Comparison of ENCODE assay signal across 21 cellular contexts in the genomic region with DNA sequence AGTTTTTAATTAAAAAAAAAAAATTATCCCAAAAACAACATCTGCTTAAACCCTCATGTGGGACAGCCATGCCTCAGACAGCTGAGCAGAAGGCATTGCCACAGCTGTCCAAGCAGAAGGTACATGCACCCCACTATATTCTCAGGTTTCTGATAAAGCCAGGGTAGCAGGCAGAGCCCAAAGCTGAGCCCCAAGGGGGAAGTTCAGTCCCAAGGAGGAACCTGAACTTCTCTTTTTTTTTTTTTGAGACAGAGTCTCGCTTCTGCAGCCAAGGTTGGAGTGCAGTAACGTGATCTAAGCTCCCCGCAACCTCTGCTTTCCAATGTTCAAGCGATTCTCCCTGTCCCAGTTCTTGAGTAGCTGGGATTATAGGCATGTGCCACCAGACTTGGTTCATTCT.
DNase-seq lines count a peak whose midpoint lies in the region; ATAC-seq lines count a peak whose summit lies in the region.
"Had no signal": no experiment of that assay in that cellular context is flagged by ENCODE, and none has a peak within 500 bp of the region (broad histone marks: within the 10 kb centered on the region; RNA-seq: fewer than 3 reads in every experiment).

No MANE protein-coding gene starts in this region.

- H3K4me1 Mint-ChIP-seq in activated T-cell treated with anti-CD3 and anti-CD28 coated beads, Interleukin-2, amount 50 U/mL, for 24 hours (ENCODE audit: low read depth): peaks cover 3% of the 10 kb centered on the region
- peaks cover 20% of the 10 kb centered on the region for H3K4me1 Mint-ChIP-seq in dendritic cell treated with granulocyte-macrophage colony-stimulating factor and Interleukin-4, amounts not matched to agents 40 ng/mL and 50 ng/mL, for 4 days (ENCODE audit: low read depth)
- H3K4me1 Mint-ChIP-seq in stimulated activated naive B cell treated with anti-CD40 and anti-IgM and Interleukin-4, amounts not matched to agents 10 μg/mL and 1 μg/mL and 100 μg/mL, for 72 hours: peaks cover 19 to 27% of the 10 kb centered on the region in 2 donors
- H3K4me1 Mint-ChIP-seq: activated naive CD8-positive, alpha-beta T cell treated with anti-CD3 and anti-CD28 coated beads, Interleukin-2, amount 50 U/mL, for 24 hours had no signal

- intact Hi-C loops in dendritic cell treated with granulocyte-macrophage colony-stimulating factor and Interleukin-4, amounts not matched to agents 40 ng/mL and 50 ng/mL, for 4 days (cut with micrococcal nuclease): no loop called here

- no peak overlapping the region for H3K4me3 Mint-ChIP-seq in activated T-cell treated with anti-CD3 and anti-CD28 coated beads, Interleukin-2, amount 50 U/mL, for 24 hours
- no peak overlapping the region for H3K4me3 Mint-ChIP-seq in dendritic cell treated with granulocyte-macrophage colony-stimulating factor and Interleukin-4, amounts not matched to agents 40 ng/mL and 50 ng/mL, for 4 days
- no peak overlapping the region for H3K4me3 Mint-ChIP-seq in stimulated activated naive B cell treated with anti-CD40 and anti-IgM and Interleukin-4, amounts not matched to agents 10 μg/mL and 1 μg/mL and 100 μg/mL, for 72 hours
- H3K4me3 Mint-ChIP-seq: activated naive CD8-positive, alpha-beta T cell treated with anti-CD3 and anti-CD28 coated beads, Interleukin-2, amount 50 U/mL, for 24 hours; natural killer cell; T-helper 1 cell treated with Interleukin-12 subunit alpha and Interleukin-12 subunit beta and Interleukin-4 antibody, amounts not matched to agents 30 μg/mL and 1 μg/mL, for 36 hours had no signal

- no peaks in the 10 kb centered on the region for H3K9me3 Mint-ChIP-seq in activated T-cell treated with anti-CD3 and anti-CD28 coated beads, Interleukin-2, amount 50 U/mL, for 24 hours
- no peaks in the 10 kb centered on the region for H3K9me3 Mint-ChIP-seq in dendritic cell treated with granulocyte-macrophage colony-stimulating factor and Interleukin-4, amounts not matched to agents 40 ng/mL and 50 ng/mL, for 4 days
- H3K9me3 Mint-ChIP-seq in stimulated activated naive B cell treated with anti-CD40 and anti-IgM and Interleukin-4, amounts not matched to agents 10 μg/mL and 1 μg/mL and 100 μg/mL, for 72 hours: no peaks in the 10 kb centered on the region
- H3K9me3 Mint-ChIP-seq: activated naive CD8-positive, alpha-beta T cell treated with anti-CD3 and anti-CD28 coated beads, Interleukin-2, amount 50 U/mL, for 24 hours; natural killer cell; T-helper 1 cell treated with Interleukin-12 subunit alpha and Interleukin-12 subunit beta and Interleukin-4 antibody, amounts not matched to agents 30 μg/mL and 1 μg/mL, for 36 hours had no signal

- ATAC-seq in stimulated activated naive B cell treated with anti-CD40 and anti-IgM and Interleukin-4, amounts not matched to agents 10 μg/mL and 1 μg/mL and 100 μg/mL, for 72 hours (replicated peaks): peak; percentile 79 to 84
- no peak for ATAC-seq in GM19351 (IDR thresholded peaks at IDR 0.05; ENCODE audit: unreplicated experiment)
- ATAC-seq: activated naive CD8-positive, alpha-beta T cell treated with anti-CD3 and anti-CD28 coated beads, Interleukin-2, amount 50 U/mL, for 24 hours; gastrocnemius medialis; left colon had no signal

- DNase-seq in activated T-cell treated with anti-CD3 and anti-CD28 coated beads, Interleukin-2, amount 50 U/mL, for 24 hours: no peak
- no peak for DNase-seq in activated T-cell treated with anti-CD3 and anti-CD28 coated beads for 4 hours
- DNase-seq in NCI-H2171 (lab: John Stamatoyannopoulos, UW): peak; percentile 3
- no peak for DNase-seq in stimulated activated naive B cell treated with anti-CD40 and anti-IgM and Interleukin-4, amounts not matched to agents 10 μg/mL and 1 μg/mL and 100 μg/mL, for 72 hours
- DNase-seq in hepatic stellate cell (ENCODE audit: low spot score): no peak
- no peak for DNase-seq in stimulated activated CD4-positive, alpha-beta T cell treated with anti-CD3 and anti-CD28 coated beads, Interleukin-4, amount 100 ng/mL, for 1 hour
- DNase-seq: activated CD4-positive, alpha-beta T cell treated with anti-CD3 and anti-CD28 coated beads for 4 hours; activated gamma-delta T cell treated with Interleukin-2 at 50 U/mL for 16 hours; activated naive CD8-positive, alpha-beta T cell treated with anti-CD3 and anti-CD28 coated beads, Interleukin-2, amount 50 U/mL, for 24 hours; activated T-cell treated with anti-CD3 and anti-CD28 coated beads, Interleukin-2, amount 50 U/mL, for 1 hour; DMS79; gastrocnemius medialis; GDM1; hippocampal formation; IMR-90; left colon; natural killer cell; NCI-H510A treated with DMSO at 0.1 percent for 48 hours had no signal

- H3K36me3 Mint-ChIP-seq in activated T-cell treated with anti-CD3 and anti-CD28 coated beads, Interleukin-2, amount 50 U/mL, for 24 hours (ENCODE audit: low read depth): peaks cover 92% of the 10 kb centered on the region
- peaks cover 96% of the 10 kb centered on the region for H3K36me3 Mint-ChIP-seq in dendritic cell treated with granulocyte-macrophage colony-stimulating factor and Interleukin-4, amounts not matched to agents 40 ng/mL and 50 ng/mL, for 4 days (ENCODE audit: low read depth)
- peaks cover 47 to 59% of the 10 kb centered on the region in 2 donors for H3K36me3 Mint-ChIP-seq in stimulated activated naive B cell treated with anti-CD40 and anti-IgM and Interleukin-4, amounts not matched to agents 10 μg/mL and 1 μg/mL and 100 μg/mL, for 72 hours
- H3K36me3 Mint-ChIP-seq: natural killer cell had no signal

- peak overlapping the region; percentile 67 for H3K27ac Mint-ChIP-seq in activated T-cell treated with anti-CD3 and anti-CD28 coated beads, Interleukin-2, amount 50 U/mL, for 24 hours
- peak overlapping the region; percentile 22 for H3K27ac Mint-ChIP-seq in dendritic cell treated with granulocyte-macrophage colony-stimulating factor and Interleukin-4, amounts not matched to agents 40 ng/mL and 50 ng/mL, for 4 days
- H3K27ac Mint-ChIP-seq in stimulated activated naive B cell treated with anti-CD40 and anti-IgM and Interleukin-4, amounts not matched to agents 10 μg/mL and 1 μg/mL and 100 μg/mL, for 72 hours: peak overlapping the region; percentile 56
- H3K27ac Mint-ChIP-seq: activated naive CD8-positive, alpha-beta T cell treated with anti-CD3 and anti-CD28 coated beads, Interleukin-2, amount 50 U/mL, for 24 hours had no signal

- no peaks in the 10 kb centered on the region for H3K27me3 Mint-ChIP-seq in activated T-cell treated with anti-CD3 and anti-CD28 coated beads, Interleukin-2, amount 50 U/mL, for 24 hours
- H3K27me3 Mint-ChIP-seq in dendritic cell treated with granulocyte-macrophage colony-stimulating factor and Interleukin-4, amounts not matched to agents 40 ng/mL and 50 ng/mL, for 4 days: no peaks in the 10 kb centered on the region
- H3K27me3 Mint-ChIP-seq in stimulated activated naive B cell treated with anti-CD40 and anti-IgM and Interleukin-4, amounts not matched to agents 10 μg/mL and 1 μg/mL and 100 μg/mL, for 72 hours: no peaks in the 10 kb centered on the region
- H3K27me3 Mint-ChIP-seq: activated naive CD8-positive, alpha-beta T cell treated with anti-CD3 and anti-CD28 coated beads, Interleukin-2, amount 50 U/mL, for 24 hours had no signal
